4 cellular contexts compared by ENCODE assay signal in the genomic region with DNA sequence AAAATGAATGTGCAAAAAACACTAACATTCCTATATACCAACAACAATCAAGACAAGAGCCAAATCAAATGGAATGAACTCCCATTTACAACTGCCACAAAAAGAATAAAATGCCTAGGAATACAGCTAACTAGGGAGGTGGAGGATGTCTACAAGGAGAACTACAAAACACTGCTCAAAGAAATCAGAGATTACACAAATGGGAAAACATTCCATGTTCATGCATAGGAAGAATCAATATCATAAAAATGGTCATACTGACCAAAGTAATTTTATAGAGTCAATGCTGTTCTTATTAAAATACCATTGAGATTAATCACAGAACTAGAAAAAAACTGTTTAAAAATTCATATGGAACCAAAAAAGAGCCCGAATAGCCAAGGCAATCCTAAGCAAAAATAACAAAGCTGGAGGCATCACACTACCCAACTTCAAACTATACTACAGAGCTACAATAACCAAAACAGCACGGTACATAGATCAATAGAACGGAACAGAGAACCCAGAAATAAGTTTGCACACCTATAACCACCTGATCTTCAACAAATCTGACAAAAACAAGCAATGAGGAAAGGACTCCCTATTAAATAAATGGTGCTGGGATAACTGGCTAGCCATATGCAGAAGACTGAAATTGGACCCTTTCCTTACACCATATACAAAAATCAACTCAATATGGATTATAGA. TPM values are rescaled to one million over a fixed set of nuclear protein-coding genes. Genes with fewer than 3 reads are reported as not detected.
"Had no signal": no experiment of that assay in that cellular context is flagged by ENCODE, and none has a peak within 500 bp of the region (broad histone marks: within the 10 kb centered on the region; RNA-seq: fewer than 3 reads in every experiment).

No MANE protein-coding gene starts in this region.

RNA-seq across cellular contexts. Expression of a gene that starts 21.2 kb away (rescaled TPM):
- total RNA-seq: dermis microvascular lymphatic vessel endothelial cell, epithelial cell of proximal tubule, esophagus squamous epithelium, foreskin keratinocyte had no signal
- polyA plus RNA-seq: foreskin keratinocyte had no signal
